In genomic region chr9:90926920-90927319, GRCh38 we compare ENCODE assay signal across 22 cellular contexts.
"Had no signal": no experiment of that assay in that cellular context is flagged by ENCODE, and none has a peak within 500 bp of the region (broad histone marks: within the 10 kb centered on the region; RNA-seq: fewer than 3 reads in every experiment).

No MANE protein-coding gene starts in this region.

- H3K4me3 Mint-ChIP-seq: activated CD8-positive, alpha-beta T cell treated with anti-CD3 and anti-CD28 coated beads, Interleukin-2, amount 10 ng/mL, durations not matched to agents 7 days and 5 days; activated naive CD4-positive, alpha-beta T cell treated with anti-CD3 and anti-CD28 coated beads, Interleukin-2, amount 50 U/mL, for 24 hours; activated T-helper 1 cell treated with anti-CD3 and anti-CD28 coated beads, Interleukin-12 subunit alpha, Interleukin-12 subunit beta, Interleukin-2, Interleukin-4 antibody, amounts not matched to agents 30 ng/mL and 10 ng/mL and 1 ng/mL, durations not matched to agents 14 hours and 24 hours and 36 hours; effector memory CD8-positive, alpha-beta T cell; naive B cell; stimulated activated naive B cell treated with anti-CD40 and anti-IgM and Interleukin-4, amounts not matched to agents 10 μg/mL and 1 μg/mL and 100 μg/mL, for 72 hours had no signal

- H3K27me3 ChIP-seq: sigmoid colon, testis, uterus had no signal

- H3K27ac ChIP-seq: dorsolateral prefrontal cortex, parathyroid adenoma, sigmoid colon, testis, uterus, VCaP had no signal

- H2AFZ ChIP-seq: parathyroid adenoma had no signal

- H3K4me3 ChIP-seq: dorsolateral prefrontal cortex, sigmoid colon, testis, uterus had no signal

- H3K9ac ChIP-seq: parathyroid adenoma had no signal

- H3K4me1 ChIP-seq: testis, uterus had no signal

- H3K4me1 Mint-ChIP-seq: activated naive CD4-positive, alpha-beta T cell treated with anti-CD3 and anti-CD28 coated beads, Interleukin-2, amount 50 U/mL, for 24 hours had no signal

- H3K27ac Mint-ChIP-seq: activated CD8-positive, alpha-beta T cell treated with anti-CD3 and anti-CD28 coated beads, Interleukin-2, amount 10 ng/mL, durations not matched to agents 7 days and 5 days; activated naive CD4-positive, alpha-beta T cell treated with anti-CD3 and anti-CD28 coated beads, Interleukin-2, amount 50 U/mL, for 24 hours; activated T-helper 1 cell treated with anti-CD3 and anti-CD28 coated beads, Interleukin-12 subunit alpha, Interleukin-12 subunit beta, Interleukin-2, Interleukin-4 antibody, amounts not matched to agents 30 ng/mL and 10 ng/mL and 1 ng/mL, durations not matched to agents 14 hours and 24 hours and 36 hours; effector memory CD8-positive, alpha-beta T cell; naive B cell; stimulated activated naive B cell treated with anti-CD40 and anti-IgM and Interleukin-4, amounts not matched to agents 10 μg/mL and 1 μg/mL and 100 μg/mL, for 72 hours had no signal

- H3K79me2 ChIP-seq: parathyroid adenoma had no signal

- ATAC-seq: activated CD8-positive, alpha-beta T cell treated with anti-CD3 and anti-CD28 coated beads, Interleukin-2, amount 10 ng/mL, durations not matched to agents 7 days and 5 days; effector memory CD8-positive, alpha-beta T cell; left colon; stimulated activated naive B cell treated with anti-CD40 and anti-IgM and Interleukin-4, amounts not matched to agents 10 μg/mL and 1 μg/mL and 100 μg/mL, for 72 hours had no signal

- H3K9me3 Mint-ChIP-seq: activated naive CD4-positive, alpha-beta T cell treated with anti-CD3 and anti-CD28 coated beads, Interleukin-2, amount 50 U/mL, for 24 hours; activated T-helper 1 cell treated with anti-CD3 and anti-CD28 coated beads, Interleukin-12 subunit alpha, Interleukin-12 subunit beta, Interleukin-2, Interleukin-4 antibody, amounts not matched to agents 30 ng/mL and 10 ng/mL and 1 ng/mL, durations not matched to agents 14 hours and 24 hours and 36 hours; effector memory CD8-positive, alpha-beta T cell; stimulated activated naive B cell treated with anti-CD40 and anti-IgM and Interleukin-4, amounts not matched to agents 10 μg/mL and 1 μg/mL and 100 μg/mL, for 72 hours had no signal

- H3K9me3 ChIP-seq: testis, uterus had no signal

- H3K36me3 Mint-ChIP-seq: activated naive CD4-positive, alpha-beta T cell treated with anti-CD3 and anti-CD28 coated beads, Interleukin-2, amount 50 U/mL, for 24 hours; naive B cell had no signal

- DNase-seq: activated CD4-positive, alpha-beta T cell treated with anti-CD3 and anti-CD28 coated beads, Interleukin-2, amount 50 U/mL, for 1 hour; activated CD4-positive, CD25-positive, alpha-beta regulatory T cell treated with anti-CD3 and anti-CD28 coated beads, Interleukin-2, amount 50 U/mL, for 72 hours; activated CD8-positive, alpha-beta T cell treated with anti-CD3 and anti-CD28 coated beads, Interleukin-2, amount 10 ng/mL, durations not matched to agents 7 days and 5 days; activated gamma-delta T cell treated with Interleukin-2 at 50 U/mL for 16 hours; aorta; central memory CD4-positive, alpha-beta T cell; dorsolateral prefrontal cortex; effector memory CD8-positive, alpha-beta T cell; hypothalamus; left colon; naive B cell; nucleus accumbens; sigmoid colon; stimulated activated CD4-positive, alpha-beta T cell treated with anti-CD3 and anti-CD28 coated beads, Interleukin-2, amount 100 ng/mL, for 48 hours; stimulated activated CD8-positive, alpha-beta memory T cell treated with anti-CD3 and anti-CD28 coated beads, Interleukin-4, amount 100 ng/mL, for 48 hours; stimulated activated naive B cell treated with anti-CD40 and anti-IgM and Interleukin-4, amounts not matched to agents 10 μg/mL and 1 μg/mL and 100 μg/mL, for 72 hours; testis; uterus had no signal

- H3K36me3 ChIP-seq: sigmoid colon, uterus had no signal
